Comparison of ENCODE assay signal across 34 cellular contexts in the genomic region with DNA sequence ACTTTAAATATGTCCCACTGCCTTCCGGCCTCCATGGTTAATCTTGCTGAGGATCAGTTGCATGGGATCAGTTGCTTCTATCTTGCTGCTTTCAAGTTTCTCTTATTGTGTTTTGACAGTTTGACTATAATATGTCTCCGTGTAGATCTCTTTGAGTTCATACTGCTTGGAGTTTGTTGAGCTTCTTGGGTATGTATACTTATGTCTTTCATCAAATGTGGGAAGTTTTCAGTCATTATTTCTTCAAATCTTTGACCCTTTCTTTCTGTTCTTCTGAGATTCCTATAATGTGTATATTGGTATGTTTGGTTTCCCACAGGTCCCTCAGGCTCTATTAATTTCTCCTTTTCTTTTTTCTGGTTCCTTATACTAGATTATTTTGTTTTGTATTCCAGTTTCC.
"Had no signal": no experiment of that assay in that cellular context is flagged by ENCODE, and none has a peak within 500 bp of the region (broad histone marks: within the 10 kb centered on the region; RNA-seq: fewer than 3 reads in every experiment).

No MANE protein-coding gene starts in this region.

- DNase-seq: activated CD4-positive, alpha-beta T cell treated with anti-CD3 and anti-CD28 coated beads for 1 hour; activated CD4-positive, alpha-beta T cell treated with anti-CD3 and anti-CD28 coated beads for 48 hours; activated CD4-positive, alpha-beta T cell treated with anti-CD3 and anti-CD28 coated beads, Interleukin-2, amount 50 U/mL, for 4 hours; activated CD4-positive, CD25-positive, alpha-beta regulatory T cell; activated CD8-positive, alpha-beta T cell treated with anti-CD3 and anti-CD28 coated beads, Interleukin-2, amount 10 ng/mL, durations not matched to agents 7 days and 5 days; activated gamma-delta T cell; activated naive CD4-positive, alpha-beta T cell treated with Interleukin-2 at 50 U/mL for 16 hours; activated T-cell treated with anti-CD3 and anti-CD28 coated beads, Interleukin-2, amount 50 U/mL, for 24 hours; anterior cingulate cortex; caudate nucleus; Kasumi-1; KG1; MM.1S; MV-4-11; NCI-H1092; NCI-H1436 treated with DMSO at 0.1 percent for 48 hours; NCI-H1694 treated with DMSO at 0.1 percent for 48 hours; NCI-H2029; NCI-H2107; NCI-H2171; NCI-H510A; NCI-H526; NCI-H748 treated with DMSO at 0.1 percent for 48 hours; NK-92 treated with Interleukin-12 subunit alpha and Interleukin-12 subunit beta, amount 100 ng/mL, for 24 hours; PC-9; SIG-M5; T1000; WERI-Rb-1 had no signal

- H3K27ac Mint-ChIP-seq: activated CD8-positive, alpha-beta T cell treated with anti-CD3 and anti-CD28 coated beads, Interleukin-2, amount 10 ng/mL, durations not matched to agents 7 days and 5 days; activated naive CD4-positive, alpha-beta T cell treated with anti-CD3 and anti-CD28 coated beads, Interleukin-2, amount 50 U/mL, for 24 hours; activated T-cell treated with anti-CD3 and anti-CD28 coated beads, Interleukin-2, amount 50 U/mL, for 24 hours; activated T-helper 2 cell treated with anti-CD3 and anti-CD28 coated beads, Interferon-gamma antibody, Interleukin-2, Interleukin-4, amounts not matched to agents 10 μg/mL and 5 μg/mL and 100 μg/mL, durations not matched to agents 14 hours and 24 hours and 36 hours had no signal

- H3K27me3 Mint-ChIP-seq: activated naive CD4-positive, alpha-beta T cell treated with anti-CD3 and anti-CD28 coated beads, Interleukin-2, amount 50 U/mL, for 24 hours; activated T-cell treated with anti-CD3 and anti-CD28 coated beads, Interleukin-2, amount 50 U/mL, for 24 hours; brain had no signal

- ATAC-seq: activated CD8-positive, alpha-beta T cell treated with anti-CD3 and anti-CD28 coated beads, Interleukin-2, amount 10 ng/mL, durations not matched to agents 7 days and 5 days; Right ventricle myocardium inferior; SK-N-SH treated with all-trans-retinoic acid at 6 μM for 48 hours had no signal

- H3K4me3 ChIP-seq: PC-9 had no signal

- H3K4me3 Mint-ChIP-seq: activated CD8-positive, alpha-beta T cell treated with anti-CD3 and anti-CD28 coated beads, Interleukin-2, amount 10 ng/mL, durations not matched to agents 7 days and 5 days; activated naive CD4-positive, alpha-beta T cell treated with anti-CD3 and anti-CD28 coated beads, Interleukin-2, amount 50 U/mL, for 24 hours; activated T-cell treated with anti-CD3 and anti-CD28 coated beads, Interleukin-2, amount 50 U/mL, for 24 hours; brain had no signal

- H3K4me2 ChIP-seq: PC-9 had no signal

- H3K27ac ChIP-seq: PC-9, RWPE1, WERI-Rb-1 had no signal
